Comparison of ENCODE assay signal across 11 cellular contexts in the genomic region with DNA sequence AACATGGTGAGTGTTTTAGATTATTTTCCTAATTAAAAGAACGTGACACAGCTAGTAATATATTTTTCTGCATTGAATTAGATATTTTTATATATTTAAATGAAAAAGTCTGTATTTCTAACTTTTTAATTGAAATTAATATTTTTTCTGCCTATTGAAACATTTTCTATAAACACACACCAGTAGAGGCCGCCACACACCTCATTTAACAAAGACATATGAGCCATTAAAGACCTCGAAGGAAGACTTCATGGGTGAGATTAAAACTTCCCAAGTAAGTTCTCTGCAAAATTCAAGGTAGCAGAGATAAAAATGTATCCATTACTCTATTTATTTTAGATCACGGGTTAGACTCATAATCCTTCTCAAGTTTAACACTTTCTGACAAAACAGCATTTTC. TPM values are rescaled to one million over a fixed set of nuclear protein-coding genes. Genes with fewer than 3 reads are reported as not detected.
DNase-seq lines count a peak whose midpoint lies in the region; ATAC-seq and TF ChIP-seq lines count a peak whose summit lies in the region.
"Had no signal": no experiment of that assay in that cellular context is flagged by ENCODE, and none has a peak within 500 bp of the region (broad histone marks: within the 10 kb centered on the region; RNA-seq: fewer than 3 reads in every experiment).

No MANE protein-coding gene starts in this region.

- ATAC-seq in GM18505 (IDR thresholded peaks at IDR 0.05; ENCODE audit: unreplicated experiment) (no peak), HG03442 (IDR thresholded peaks at IDR 0.05; ENCODE audit: unreplicated experiment) (no peak)
- ATAC-seq: activated CD8-positive, alpha-beta memory T cell treated with anti-CD3 and anti-CD28 coated beads, Interleukin-2, amount 10 ng/mL, durations not matched to agents 7 days and 5 days had no signal

- no peaks in the 10 kb centered on the region for H4K20me1 ChIP-seq in mammary epithelial cell (ENCODE audit: insufficient read depth, low read length)

- H3K36me3 ChIP-seq in BE2C: no peaks in the 10 kb centered on the region
- no peaks in the 10 kb centered on the region for H3K36me3 ChIP-seq in HEK293 (ENCODE audit: control insufficient read depth in 2 of 2, insufficient read depth in 1 of 2, low read length in 2 of 2)
- no peaks in the 10 kb centered on the region for H3K36me3 ChIP-seq in vagina
- no peaks in the 10 kb centered on the region for H3K36me3 ChIP-seq in mammary epithelial cell (ENCODE audit: insufficient read depth, low read length)
- H3K36me3 ChIP-seq: colonic mucosa had no signal

- POLR2A ChIA-PET in HEK293 (lab: Yijun Ruan, JAX): no interaction called here

- WGBS in mammary epithelial cell (ENCODE audit: low coverage, missing lambda C conversion rate): 2% methylated on average over 4 of the region's 4 CpGs

- no peak overlapping the region for H3K4me2 ChIP-seq in mammary epithelial cell (ENCODE audit: insufficient read depth, low read depth, low read length)

- H3K27me3 ChIP-seq in BE2C (no peaks in the 10 kb centered on the region), vagina (no peaks in the 10 kb centered on the region), mammary epithelial cell (ENCODE audit: insufficient read depth, low read length) (no peaks in the 10 kb centered on the region)
- H3K27me3 ChIP-seq: colonic mucosa had no signal

- no peak overlapping the region for H2AFZ ChIP-seq in mammary epithelial cell (ENCODE audit: low read depth, low read length)

- dilution Hi-C loops in mammary epithelial cell (cut with HindIII; ENCODE audit: low sequenced_read_pairs): no loop called here

- H3K27ac ChIP-seq in HEK293 (ENCODE audit: extremely low read depth, low read depth, low read length) (no peak overlapping the region), VCaP (peak overlapping the region; percentile 85; the same call in 1 of the 2 replicates), vagina (no peak overlapping the region), mammary epithelial cell (ENCODE audit: insufficient read depth, low read depth, low read length) (no peak overlapping the region)
- H3K27ac ChIP-seq: colonic mucosa had no signal

- CTCF ChIA-PET in HEK293 (lab: Yijun Ruan, JAX) (interaction anchor here (0.6 to 1.3 kb wide), 5 partner anchors 37 to 1763 kb away, joined by 3 read pairs; no protein-coding TSS in a partner anchor), mammary epithelial cell (lab: Charles Lee; ENCODE audit: low non-redundant PET) (no interaction called here)

- H3K9me3 ChIP-seq in BE2C: no peaks in the 10 kb centered on the region
- H3K9me3 ChIP-seq in HEK293 (ENCODE audit: control insufficient read depth, insufficient read depth, low read depth, low read length): no peaks in the 10 kb centered on the region
- H3K9me3 ChIP-seq in vagina: no peaks in the 10 kb centered on the region
- peaks cover 13% of the 10 kb centered on the region for H3K9me3 ChIP-seq in mammary epithelial cell (replicated peaks; ENCODE audit: insufficient read depth, low read length)
- H3K9me3 ChIP-seq: colonic mucosa had no signal

- no peak for TF ChIP-seq POLR2A in GM18505 (IDR thresholded peaks at IDR 0.05; ENCODE audit: borderline replicate concordance, extremely low read depth, insufficient read depth, insufficient read length)
- TF ChIP-seq POLR2A in vagina (IDR thresholded peaks at IDR 0.05): no peak

- BruUV-seq in mammary epithelial cell (replicated peaks; lab: Mats Ljungman, UMichigan): no TSS peak

- H3K9ac ChIP-seq in mammary epithelial cell (ENCODE audit: insufficient read depth, low read length): no peak overlapping the region

- in situ Hi-C loops in mammary epithelial cell (cut with MboI; ENCODE audit: low sequenced_read_pairs in 2 of 2): no loop called here

- H3K4me3 ChIP-seq in BE2C (ENCODE audit: low read depth, low read length) (no peak overlapping the region), HEK293 (ENCODE audit: low read depth, low read length) (no peak overlapping the region), vagina (no peak overlapping the region), mammary epithelial cell (replicated peaks in 1 of 3; ENCODE audit: insufficient read depth in 1 of 3, low read depth in 2 of 3, low read length in 3 of 3) (no peak overlapping the region)
- H3K4me3 ChIP-seq: colonic mucosa had no signal

- H3K79me2 ChIP-seq in mammary epithelial cell (ENCODE audit: insufficient read depth, low read length): no peaks in the 10 kb centered on the region

- 0 out of 2 replicates have a peak, but pooled peaks have one; percentile 10 for TF ChIP-seq CTCF in BE2C (IDR thresholded peaks at IDR 0.05; ENCODE audit: low read depth, low read length)
- no peak for TF ChIP-seq CTCF in HEK293 (tag by site-specific recombination; IDR thresholded peaks at IDR 0.05)
- TF ChIP-seq CTCF in VCaP (conservative IDR thresholded peaks at IDR 0.05): peak; percentile 61
- TF ChIP-seq CTCF in vagina (IDR thresholded peaks at IDR 0.05): no peak
- peak in 1 of 2 donors; percentile 28 for TF ChIP-seq CTCF in mammary epithelial cell (conservative IDR thresholded peaks at IDR 0.05 in 1 of 2, IDR thresholded peaks at IDR 0.05 in 1 of 2; ENCODE audit: extremely low read depth in 1 of 2, insufficient read depth in 1 of 2, low read depth in 1 of 2, low read length in 2 of 2)

- DNase-seq in BE2C (no peak), kidney glomerular epithelial cell (lab: John Stamatoyannopoulos, UW) (peak; percentile 16), vagina (ENCODE audit: extremely low spot score in 2 of 2) (no peak), mammary epithelial cell (no peak)
- DNase-seq: activated CD8-positive, alpha-beta memory T cell treated with anti-CD3 and anti-CD28 coated beads, Interleukin-2, amount 10 ng/mL, durations not matched to agents 7 days and 5 days; colonic mucosa had no signal

- H3K4me1 ChIP-seq in BE2C: no peaks in the 10 kb centered on the region
- no peaks in the 10 kb centered on the region for H3K4me1 ChIP-seq in HEK293 (ENCODE audit: control insufficient read depth, insufficient read depth, low read length)
- no peaks in the 10 kb centered on the region for H3K4me1 ChIP-seq in vagina
- H3K4me1 ChIP-seq in mammary epithelial cell (ENCODE audit: insufficient read depth, low read length): no peaks in the 10 kb centered on the region
- H3K4me1 ChIP-seq: colonic mucosa had no signal

- intact Hi-C loops in vagina (cut with DNase I) (loop anchor here (2.0 kb wide), 1 partner anchor 19 kb away; no protein-coding TSS in a partner anchor), mammary epithelial cell (cut with micrococcal nuclease) (no loop called here)

TF ChIP-seq in HEK293, 187 proteins besides CTCF, POLR2A, EP300 and RAD21:
- TF ChIP-seq ZNF654 (tag by site-specific recombination; IDR thresholded peaks at IDR 0.05; ENCODE audit: low read depth): peak; percentile 30; the same call in 1 of the 2 replicates
- TF ChIP-seq ZNF133 (tag by site-specific recombination; IDR thresholded peaks at IDR 0.05): no peak

RNA-seq across cellular contexts. Expression of a gene that starts 8.3 kb away (rescaled TPM):
- polyA plus RNA-seq in BE2C (2012; ENCODE audit: insufficient read depth, insufficient read length, low read depth): 0.06 TPM
- total RNA-seq in vagina (0.49 TPM), mammary epithelial cell (under 1 TPM in 1 of 2 donors, not detected in 1; under 0.01 TPM)
- not detected for polyA plus RNA-seq in mammary epithelial cell
- not detected for polyA minus RNA-seq in mammary epithelial cell
- total RNA-seq: activated CD8-positive, alpha-beta memory T cell treated with anti-CD3 and anti-CD28 coated beads, Interleukin-2, amount 10 ng/mL, durations not matched to agents 7 days and 5 days; osteoblast had no signal

Comparison
In these comparisons a context has a peak if more than half of its experiments do, and no peak if none do; other contexts are left out.
1. CTCF ChIP-seq: peak in BE2C (single experiment) and VCaP (single experiment); none in HEK293 (single experiment) and vagina (0 of 3).